8 cellular contexts compared by ENCODE assay signal in genomic region chr5:154937186-154937717, GRCh38. TPM values are rescaled to one million over a fixed set of nuclear protein-coding genes. Genes with fewer than 3 reads are reported as not detected.
A peak's percentile ranks its signal among the peaks of the same experiment; 100 is the strongest.
DNase-seq lines count a peak whose midpoint lies in the region; ATAC-seq, FAIRE-seq and TF ChIP-seq lines count a peak whose summit lies in the region.

No MANE protein-coding gene starts in this region.

- H3K36me3 ChIP-seq in bronchial epithelial cell (ENCODE audit: control insufficient read depth, insufficient read depth, low read length) = peaks cover 4% of the 10 kb centered on the region
- peaks cover 5% of the 10 kb centered on the region for H3K36me3 ChIP-seq in mucosa of stomach (ENCODE audit: control insufficient read depth, insufficient read depth, low read length)

- peak overlapping the region; percentile 67 for H3K9ac ChIP-seq in mucosa of stomach (ENCODE audit: low read length)

- H3K27me3 Mint-ChIP-seq in IgD-negative memory B cell = peaks cover 2% of the 10 kb centered on the region

- DNase-seq in AG10803 (ENCODE audit: low read depth) = peak; percentile 8
- peak; percentile 9 for DNase-seq in bronchial epithelial cell (ENCODE audit: low read depth)
- no peak for DNase-seq in NCI-H524 treated with DMSO at 0.1 percent for 48 hours (lab: John Stamatoyannopoulos, UW)

- H3K27me3 ChIP-seq in bronchial epithelial cell (ENCODE audit: control insufficient read depth, insufficient read depth, low read length) (no peaks in the 10 kb centered on the region), mucosa of stomach (ENCODE audit: control insufficient read depth, insufficient read depth, low read length) (no peaks in the 10 kb centered on the region)

- H3K4me1 Mint-ChIP-seq in IgD-negative memory B cell = peaks cover 23 to 38% (median 33%) of the 10 kb centered on the region in 3 donors

- no peaks in the 10 kb centered on the region for H3K9me3 ChIP-seq in mucosa of stomach (ENCODE audit: control insufficient read depth, low read length)

- no peak for TF ChIP-seq CTCF in AG10803 (conservative IDR thresholded peaks at IDR 0.05; ENCODE audit: low read length)
- TF ChIP-seq CTCF in bronchial epithelial cell (IDR thresholded peaks at IDR 0.05; ENCODE audit: insufficient read depth, low read length, severe bottlenecking) = no peak

- ATAC-seq in HG03354 (IDR thresholded peaks at IDR 0.05; ENCODE audit: poor library complexity, severe bottlenecking, unreplicated experiment) (no peak), HG03457 (IDR thresholded peaks at IDR 0.05; ENCODE audit: unreplicated experiment) (no peak), HG02623 (IDR thresholded peaks at IDR 0.05; ENCODE audit: unreplicated experiment) (no peak)

- H3K4me3 ChIP-seq in AG10803 (ENCODE audit: low read length) (peak overlapping the region; percentile 90), bronchial epithelial cell (ENCODE audit: low read depth, low read length) (peak overlapping the region; percentile 82), mucosa of stomach (ENCODE audit: low read length) (peak overlapping the region; percentile 77)

- H3K4me3 Mint-ChIP-seq in IgD-negative memory B cell = peak overlapping the region; percentile 92 to 96 (median 94)

- H3K36me3 Mint-ChIP-seq in IgD-negative memory B cell = peaks cover 7% of the 10 kb centered on the region

- no peak for FAIRE-seq in bronchial epithelial cell (lab: Jason Lieb, UNC)

- peak overlapping the region; percentile 46 to 98 (median 48) for H3K27ac Mint-ChIP-seq in IgD-negative memory B cell

- H3K9me3 Mint-ChIP-seq in IgD-negative memory B cell = no peaks in the 10 kb centered on the region

- H3K4me1 ChIP-seq in mucosa of stomach (ENCODE audit: control insufficient read depth, insufficient read depth, low read length) = peaks cover 11% of the 10 kb centered on the region

RNA-seq across cellular contexts. Expression of gene GEMIN5, which starts 0.8 kb away (rescaled TPM):
- polyA plus RNA-seq in IgD-negative memory B cell = 8.4 TPM
- 8.7 and 12.6 TPM in 2 replicates for total RNA-seq in bronchial epithelial cell

RNA-seq across cellular contexts. Expression of gene MRPL22, which starts 3.6 kb away (rescaled TPM):
- 87.4 TPM for polyA plus RNA-seq in IgD-negative memory B cell
- total RNA-seq in bronchial epithelial cell = 14.2 and 30.7 TPM in 2 replicates
